14 cellular contexts compared by ENCODE assay signal in genomic region chr1:176515310-176515709, GRCh38. TPM values are rescaled to one million over a fixed set of nuclear protein-coding genes. Genes with fewer than 3 reads are reported as not detected.
DNase-seq lines count a peak whose midpoint lies in the region; ATAC-seq, FAIRE-seq and TF ChIP-seq lines count a peak whose summit lies in the region.
"Had no signal": no experiment of that assay in that cellular context is flagged by ENCODE, and none has a peak within 500 bp of the region (broad histone marks: within the 10 kb centered on the region; RNA-seq: fewer than 3 reads in every experiment).

No MANE protein-coding gene starts in this region.

- peaks cover 5% of the 10 kb centered on the region for H3K4me1 Mint-ChIP-seq in Caco-2 (ENCODE audit: low read depth, unreplicated experiment)
- no peaks in the 10 kb centered on the region for H3K4me1 Mint-ChIP-seq in naive thymus-derived CD8-positive, alpha-beta T cell

- H3K4me3 ChIP-seq in AG10803 (ENCODE audit: low read length) (no peak overlapping the region), Caco-2 (ENCODE audit: low read depth, low read length) (no peak overlapping the region)
- H3K4me3 ChIP-seq: GM23338, lung, spleen had no signal

- no peaks in the 10 kb centered on the region for H3K36me3 Mint-ChIP-seq in Caco-2 (ENCODE audit: insufficient read depth, unreplicated experiment)
- H3K36me3 Mint-ChIP-seq in naive thymus-derived CD8-positive, alpha-beta T cell = no peaks in the 10 kb centered on the region
- H3K36me3 Mint-ChIP-seq: WTC11 had no signal

- intact Hi-C loops in Caco-2 (cut with micrococcal nuclease; ENCODE audit: unreplicated experiment) = no loop called here

- no peak for ATAC-seq in HG03135 (IDR thresholded peaks at IDR 0.05; ENCODE audit: unreplicated experiment)
- no peak for ATAC-seq in naive thymus-derived CD8-positive, alpha-beta T cell
- ATAC-seq: GM23338, WTC11 had no signal

- DNase-seq in AG10803 (ENCODE audit: low read depth) = peak; percentile 51
- DNase-seq in HS-5 (ENCODE audit: low read depth) = peak; percentile 52
- peak; percentile 58 to 63 for DNase-seq in SHP77 (lab: John Stamatoyannopoulos, UW)
- DNase-seq in Caco-2 = no peak
- DNase-seq in NOMO-1 (lab: John Stamatoyannopoulos, UW; ENCODE audit: unreplicated experiment in 2 of 2) = no peak
- no peak for DNase-seq in naive thymus-derived CD8-positive, alpha-beta T cell
- DNase-seq: activated gamma-delta T cell treated with Interleukin-2 at 50 U/mL for 16 hours, NCI-H526 treated with DMSO at 0.1 percent for 48 hours, spleen had no signal

- CTCF ChIA-PET in Caco-2 (lab: Charles Lee) = no interaction called here

- POLR2A ChIA-PET in Caco-2 (lab: Charles Lee) = no interaction called here
- POLR2A ChIA-PET in naive thymus-derived CD8-positive, alpha-beta T cell (lab: Charles Lee) = no interaction called here

- H3K27me3 ChIP-seq in Caco-2 (replicated peaks; ENCODE audit: control insufficient read depth, insufficient read depth, low read length) = no peaks in the 10 kb centered on the region
- H3K27me3 ChIP-seq: spleen had no signal

- no peaks in the 10 kb centered on the region for H3K9me3 Mint-ChIP-seq in Caco-2 (ENCODE audit: unreplicated experiment)
- H3K9me3 Mint-ChIP-seq in naive thymus-derived CD8-positive, alpha-beta T cell = peaks cover 0 to 21% (median 5%) of the 10 kb centered on the region in 9 donors
- H3K9me3 Mint-ChIP-seq: GM23338 had no signal

- no peaks in the 10 kb centered on the region for H3K36me3 ChIP-seq in Caco-2 (ENCODE audit: control insufficient read depth, insufficient read depth, low read length)
- H3K36me3 ChIP-seq: spleen had no signal

- no peaks in the 10 kb centered on the region for H3K27me3 Mint-ChIP-seq in Caco-2 (ENCODE audit: insufficient read depth, unreplicated experiment)
- peaks cover 0 to 27% (median 0%) of the 10 kb centered on the region in 5 donors for H3K27me3 Mint-ChIP-seq in naive thymus-derived CD8-positive, alpha-beta T cell

- H3K27ac Mint-ChIP-seq in Caco-2 (ENCODE audit: unreplicated experiment) = no peak overlapping the region
- H3K27ac Mint-ChIP-seq in naive thymus-derived CD8-positive, alpha-beta T cell = no peak overlapping the region
- H3K27ac Mint-ChIP-seq: GM23338, WTC11 had no signal

- H3K4me1 ChIP-seq in Caco-2 = no peaks in the 10 kb centered on the region
- H3K4me1 ChIP-seq: spleen had no signal

- TF ChIP-seq CTCF in AG10803 (conservative IDR thresholded peaks at IDR 0.05; ENCODE audit: low read length) = no peak
- no peak for TF ChIP-seq CTCF in Caco-2 (IDR thresholded peaks at IDR 0.05; ENCODE audit: insufficient read depth in 1 of 2, low read depth in 1 of 2, low read length in 1 of 2, severe bottlenecking in 1 of 2, unreplicated experiment in 1 of 2)

- BruUV-seq in Caco-2 (replicated peaks; lab: Mats Ljungman, UMichigan) = no TSS peak

- H3K4me3 Mint-ChIP-seq in Caco-2 (ENCODE audit: unreplicated experiment) = no peak overlapping the region
- H3K4me3 Mint-ChIP-seq in naive thymus-derived CD8-positive, alpha-beta T cell = no peak overlapping the region
- H3K4me3 Mint-ChIP-seq: GM23338, WTC11 had no signal

- H3K9me3 ChIP-seq in Caco-2 = no peaks in the 10 kb centered on the region
- H3K9me3 ChIP-seq: spleen had no signal

- FAIRE-seq in islet of Langerhans (lab: Jason Lieb, UNC) = peak; percentile 100

RNA-seq across cellular contexts. Expression of gene PAPPA2, which starts 52.3 kb away (rescaled TPM):
- total RNA-seq in Caco-2 (2022) = 0.02 and 0.18 TPM in 2 replicates
- total RNA-seq in naive thymus-derived CD8-positive, alpha-beta T cell = under 1 TPM; 0.05 to 0.47 TPM
- not detected for polyA plus RNA-seq in naive thymus-derived CD8-positive, alpha-beta T cell

Comparison
In these comparisons a context has a peak if more than half of its experiments do, and no peak if none do; other contexts are left out.
1. DNase-seq: peak in AG10803 (single experiment), HS-5 (single experiment) and SHP77 (2 of 2); none in Caco-2 (0 of 2), NOMO-1 (0 of 2) and naive thymus-derived CD8-positive, alpha-beta T cell (0 of 10).